1 cellular context compared by ENCODE assay signal in the genomic region with DNA sequence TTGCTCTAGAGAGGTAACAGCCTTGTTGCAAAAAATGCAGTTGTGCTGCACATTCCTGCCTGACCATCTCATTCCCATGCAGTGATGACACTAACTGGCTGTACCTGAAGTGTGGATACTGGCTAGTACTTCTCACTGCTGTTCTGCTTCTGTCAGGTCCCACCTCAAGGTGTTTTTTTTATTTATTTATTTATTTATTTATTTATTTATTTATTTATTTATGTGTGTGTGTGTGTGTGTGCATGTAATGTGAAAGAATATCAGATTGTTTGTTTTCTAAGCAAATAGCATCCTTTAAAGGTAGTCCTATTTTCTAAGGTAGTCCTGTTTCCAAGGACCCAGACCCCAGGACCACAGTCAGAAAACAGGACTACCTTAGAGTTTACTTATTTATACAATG.
TF ChIP-seq lines count a peak whose summit lies in the region.

No MANE protein-coding gene starts in this region.

TF ChIP-seq in HEK293, 187 proteins besides CTCF, POLR2A, EP300 and RAD21 (continued from another document and continues in another):
- TF ChIP-seq, protein P1, sequence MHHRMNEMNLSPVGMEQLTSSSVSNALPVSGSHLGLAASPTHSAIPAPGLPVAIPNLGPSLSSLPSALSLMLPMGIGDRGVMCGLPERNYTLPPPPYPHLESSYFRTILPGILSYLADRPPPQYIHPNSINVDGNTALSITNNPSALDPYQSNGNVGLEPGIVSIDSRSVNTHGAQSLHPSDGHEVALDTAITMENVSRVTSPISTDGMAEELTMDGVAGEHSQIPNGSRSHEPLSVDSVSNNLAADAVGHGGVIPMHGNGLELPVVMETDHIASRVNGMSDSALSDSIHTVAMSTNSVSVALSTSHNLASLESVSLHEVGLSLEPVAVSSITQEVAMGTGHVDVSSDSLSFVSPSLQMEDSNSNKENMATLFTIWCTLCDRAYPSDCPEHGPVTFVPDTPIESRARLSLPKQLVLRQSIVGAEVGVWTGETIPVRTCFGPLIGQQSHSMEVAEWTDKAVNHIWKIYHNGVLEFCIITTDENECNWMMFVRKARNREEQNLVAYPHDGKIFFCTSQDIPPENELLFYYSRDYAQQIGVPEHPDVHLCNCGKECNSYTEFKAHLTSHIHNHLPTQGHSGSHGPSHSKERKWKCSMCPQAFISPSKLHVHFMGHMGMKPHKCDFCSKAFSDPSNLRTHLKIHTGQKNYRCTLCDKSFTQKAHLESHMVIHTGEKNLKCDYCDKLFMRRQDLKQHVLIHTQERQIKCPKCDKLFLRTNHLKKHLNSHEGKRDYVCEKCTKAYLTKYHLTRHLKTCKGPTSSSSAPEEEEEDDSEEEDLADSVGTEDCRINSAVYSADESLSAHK (tag by site-specific recombination; IDR thresholded peaks at IDR 0.05) = no peak
- TF ChIP-seq ZNF404 (tag by site-specific recombination; IDR thresholded peaks at IDR 0.05) = 0 out of 2 replicates have a peak, but pooled peaks have one; percentile 33
- TF ChIP-seq TSHZ1 (tag by site-specific recombination; IDR thresholded peaks at IDR 0.05; ENCODE audit: borderline replicate concordance) = no peak
- peak; percentile 82 for TF ChIP-seq ZNF426 (tag by site-specific recombination; IDR thresholded peaks at IDR 0.05)
- TF ChIP-seq, protein P2, sequence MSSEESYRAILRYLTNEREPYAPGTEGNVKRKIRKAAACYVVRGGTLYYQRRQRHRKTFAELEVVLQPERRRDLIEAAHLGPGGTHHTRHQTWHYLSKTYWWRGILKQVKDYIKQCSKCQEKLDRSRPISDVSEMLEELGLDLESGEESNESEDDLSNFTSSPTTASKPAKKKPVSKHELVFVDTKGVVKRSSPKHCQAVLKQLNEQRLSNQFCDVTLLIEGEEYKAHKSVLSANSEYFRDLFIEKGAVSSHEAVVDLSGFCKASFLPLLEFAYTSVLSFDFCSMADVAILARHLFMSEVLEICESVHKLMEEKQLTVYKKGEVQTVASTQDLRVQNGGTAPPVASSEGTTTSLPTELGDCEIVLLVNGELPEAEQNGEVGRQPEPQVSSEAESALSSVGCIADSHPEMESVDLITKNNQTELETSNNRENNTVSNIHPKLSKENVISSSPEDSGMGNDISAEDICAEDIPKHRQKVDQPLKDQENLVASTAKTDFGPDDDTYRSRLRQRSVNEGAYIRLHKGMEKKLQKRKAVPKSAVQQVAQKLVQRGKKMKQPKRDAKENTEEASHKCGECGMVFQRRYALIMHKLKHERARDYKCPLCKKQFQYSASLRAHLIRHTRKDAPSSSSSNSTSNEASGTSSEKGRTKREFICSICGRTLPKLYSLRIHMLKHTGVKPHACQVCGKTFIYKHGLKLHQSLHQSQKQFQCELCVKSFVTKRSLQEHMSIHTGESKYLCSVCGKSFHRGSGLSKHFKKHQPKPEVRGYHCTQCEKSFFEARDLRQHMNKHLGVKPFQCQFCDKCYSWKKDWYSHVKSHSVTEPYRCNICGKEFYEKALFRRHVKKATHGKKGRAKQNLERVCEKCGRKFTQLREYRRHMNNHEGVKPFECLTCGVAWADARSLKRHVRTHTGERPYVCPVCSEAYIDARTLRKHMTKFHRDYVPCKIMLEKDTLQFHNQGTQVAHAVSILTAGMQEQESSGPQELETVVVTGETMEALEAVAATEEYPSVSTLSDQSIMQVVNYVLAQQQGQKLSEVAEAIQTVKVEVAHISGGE (tag by site-specific recombination; conservative IDR thresholded peaks at IDR 0.05; ENCODE audit: low read depth) = peak; percentile 82
- TF ChIP-seq ZNF138 (tag by site-specific recombination; IDR thresholded peaks at IDR 0.05; ENCODE audit: borderline replicate concordance) = no peak
- TF ChIP-seq, protein P3, sequence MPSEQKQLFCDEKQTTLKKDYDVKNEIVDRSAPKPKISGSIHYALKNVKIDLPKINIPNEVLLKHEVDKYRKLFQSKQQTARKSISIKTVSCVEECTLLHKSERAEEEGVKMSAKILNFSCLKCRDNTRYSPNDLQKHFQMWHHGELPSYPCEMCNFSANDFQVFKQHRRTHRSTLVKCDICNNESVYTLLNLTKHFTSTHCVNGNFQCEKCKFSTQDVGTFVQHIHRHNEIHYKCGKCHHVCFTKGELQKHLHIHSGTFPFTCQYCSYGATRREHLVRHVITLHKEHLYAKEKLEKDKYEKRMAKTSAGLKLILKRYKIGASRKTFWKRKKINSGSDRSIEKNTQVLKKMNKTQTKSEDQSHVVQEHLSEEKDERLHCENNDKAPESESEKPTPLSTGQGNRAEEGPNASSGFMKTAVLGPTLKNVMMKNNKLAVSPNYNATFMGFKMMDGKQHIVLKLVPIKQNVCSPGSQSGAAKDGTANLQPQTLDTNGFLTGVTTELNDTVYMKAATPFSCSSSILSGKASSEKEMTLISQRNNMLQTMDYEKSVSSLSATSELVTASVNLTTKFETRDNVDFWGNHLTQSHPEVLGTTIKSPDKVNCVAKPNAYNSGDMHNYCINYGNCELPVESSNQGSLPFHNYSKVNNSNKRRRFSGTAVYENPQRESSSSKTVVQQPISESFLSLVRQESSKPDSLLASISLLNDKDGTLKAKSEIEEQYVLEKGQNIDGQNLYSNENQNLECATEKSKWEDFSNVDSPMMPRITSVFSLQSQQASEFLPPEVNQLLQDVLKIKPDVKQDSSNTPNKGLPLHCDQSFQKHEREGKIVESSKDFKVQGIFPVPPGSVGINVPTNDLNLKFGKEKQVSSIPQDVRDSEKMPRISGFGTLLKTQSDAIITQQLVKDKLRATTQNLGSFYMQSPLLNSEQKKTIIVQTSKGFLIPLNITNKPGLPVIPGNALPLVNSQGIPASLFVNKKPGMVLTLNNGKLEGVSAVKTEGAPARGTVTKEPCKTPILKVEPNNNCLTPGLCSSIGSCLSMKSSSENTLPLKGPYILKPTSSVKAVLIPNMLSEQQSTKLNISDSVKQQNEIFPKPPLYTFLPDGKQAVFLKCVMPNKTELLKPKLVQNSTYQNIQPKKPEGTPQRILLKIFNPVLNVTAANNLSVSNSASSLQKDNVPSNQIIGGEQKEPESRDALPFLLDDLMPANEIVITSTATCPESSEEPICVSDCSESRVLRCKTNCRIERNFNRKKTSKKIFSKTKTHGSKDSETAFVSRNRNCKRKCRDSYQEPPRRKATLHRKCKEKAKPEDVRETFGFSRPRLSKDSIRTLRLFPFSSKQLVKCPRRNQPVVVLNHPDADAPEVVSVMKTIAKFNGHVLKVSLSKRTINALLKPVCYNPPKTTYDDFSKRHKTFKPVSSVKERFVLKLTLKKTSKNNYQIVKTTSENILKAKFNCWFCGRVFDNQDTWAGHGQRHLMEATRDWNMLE (tag by site-specific recombination; conservative IDR thresholded peaks at IDR 0.05; ENCODE audit: low read depth) = peak; percentile 82
- TF ChIP-seq ZNF555 (tag by site-specific recombination; conservative IDR thresholded peaks at IDR 0.05) = peak; percentile 90
- no peak for TF ChIP-seq ZNF624 (tag by site-specific recombination; IDR thresholded peaks at IDR 0.05)
- TF ChIP-seq ZNF274 (IDR thresholded peaks at IDR 0.05; ENCODE audit: low read length) = no peak
- no peak for TF ChIP-seq ZNF274 (tag by site-specific recombination; IDR thresholded peaks at IDR 0.05; ENCODE audit: borderline replicate concordance)
- peak; percentile 30; the same call in 1 of the 2 replicates for TF ChIP-seq ZNF433 (tag by site-specific recombination; IDR thresholded peaks at IDR 0.05; ENCODE audit: low read depth)
- peak; percentile 64 for TF ChIP-seq ZNF623 (tag by site-specific recombination; IDR thresholded peaks at IDR 0.05)
- TF ChIP-seq TRIM28 (IDR thresholded peaks at IDR 0.05; ENCODE audit: borderline replicate concordance, low read length) = no peak
- TF ChIP-seq ZNF140 (tag by site-specific recombination; IDR thresholded peaks at IDR 0.05) = peak; percentile 91; the same call in 1 of the 2 replicates
- TF ChIP-seq ZNF791 (tag by site-specific recombination; IDR thresholded peaks at IDR 0.05) = 0 out of 2 replicates have a peak, but pooled peaks have one; percentile 62
- TF ChIP-seq, protein P4, sequence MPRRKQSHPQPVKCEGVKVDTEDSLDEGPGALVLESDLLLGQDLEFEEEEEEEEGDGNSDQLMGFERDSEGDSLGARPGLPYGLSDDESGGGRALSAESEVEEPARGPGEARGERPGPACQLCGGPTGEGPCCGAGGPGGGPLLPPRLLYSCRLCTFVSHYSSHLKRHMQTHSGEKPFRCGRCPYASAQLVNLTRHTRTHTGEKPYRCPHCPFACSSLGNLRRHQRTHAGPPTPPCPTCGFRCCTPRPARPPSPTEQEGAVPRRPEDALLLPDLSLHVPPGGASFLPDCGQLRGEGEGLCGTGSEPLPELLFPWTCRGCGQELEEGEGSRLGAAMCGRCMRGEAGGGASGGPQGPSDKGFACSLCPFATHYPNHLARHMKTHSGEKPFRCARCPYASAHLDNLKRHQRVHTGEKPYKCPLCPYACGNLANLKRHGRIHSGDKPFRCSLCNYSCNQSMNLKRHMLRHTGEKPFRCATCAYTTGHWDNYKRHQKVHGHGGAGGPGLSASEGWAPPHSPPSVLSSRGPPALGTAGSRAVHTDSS (tag by site-specific recombination; IDR thresholded peaks at IDR 0.05) = no peak
- peak; percentile 52; the same call in 1 of the 2 replicates for TF ChIP-seq ZXDB (tag by site-specific recombination; IDR thresholded peaks at IDR 0.05)
- no peak for TF ChIP-seq GLI4 (tag by site-specific recombination; IDR thresholded peaks at IDR 0.05)
- no peak for TF ChIP-seq ZNF18 (tag by site-specific recombination; IDR thresholded peaks at IDR 0.05)
- TF ChIP-seq ZNF549 (tag by site-specific recombination; IDR thresholded peaks at IDR 0.05) = no peak
- TF ChIP-seq, protein P5, sequence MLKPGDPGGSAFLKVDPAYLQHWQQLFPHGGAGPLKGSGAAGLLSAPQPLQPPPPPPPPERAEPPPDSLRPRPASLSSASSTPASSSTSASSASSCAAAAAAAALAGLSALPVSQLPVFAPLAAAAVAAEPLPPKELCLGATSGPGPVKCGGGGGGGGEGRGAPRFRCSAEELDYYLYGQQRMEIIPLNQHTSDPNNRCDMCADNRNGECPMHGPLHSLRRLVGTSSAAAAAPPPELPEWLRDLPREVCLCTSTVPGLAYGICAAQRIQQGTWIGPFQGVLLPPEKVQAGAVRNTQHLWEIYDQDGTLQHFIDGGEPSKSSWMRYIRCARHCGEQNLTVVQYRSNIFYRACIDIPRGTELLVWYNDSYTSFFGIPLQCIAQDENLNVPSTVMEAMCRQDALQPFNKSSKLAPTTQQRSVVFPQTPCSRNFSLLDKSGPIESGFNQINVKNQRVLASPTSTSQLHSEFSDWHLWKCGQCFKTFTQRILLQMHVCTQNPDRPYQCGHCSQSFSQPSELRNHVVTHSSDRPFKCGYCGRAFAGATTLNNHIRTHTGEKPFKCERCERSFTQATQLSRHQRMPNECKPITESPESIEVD (tag by site-specific recombination; IDR thresholded peaks at IDR 0.05) = no peak
- peak; percentile 29; the same call in 1 of the 2 replicates for TF ChIP-seq ZNF654 (tag by site-specific recombination; IDR thresholded peaks at IDR 0.05; ENCODE audit: low read depth)
- no peak for TF ChIP-seq PRDM10 (tag by site-specific recombination; IDR thresholded peaks at IDR 0.05)
- no peak for TF ChIP-seq ZNF660 (tag by site-specific recombination; IDR thresholded peaks at IDR 0.05)
- TF ChIP-seq ZNF2 (tag by site-specific recombination; IDR thresholded peaks at IDR 0.05) = no peak
- TF ChIP-seq ZNF202 (tag by site-specific recombination; IDR thresholded peaks at IDR 0.05; ENCODE audit: borderline replicate concordance) = peak; percentile 89; the same call in 1 of the 2 replicates
